ENCODE assay signal across 1 cellular context in the genomic region with DNA sequence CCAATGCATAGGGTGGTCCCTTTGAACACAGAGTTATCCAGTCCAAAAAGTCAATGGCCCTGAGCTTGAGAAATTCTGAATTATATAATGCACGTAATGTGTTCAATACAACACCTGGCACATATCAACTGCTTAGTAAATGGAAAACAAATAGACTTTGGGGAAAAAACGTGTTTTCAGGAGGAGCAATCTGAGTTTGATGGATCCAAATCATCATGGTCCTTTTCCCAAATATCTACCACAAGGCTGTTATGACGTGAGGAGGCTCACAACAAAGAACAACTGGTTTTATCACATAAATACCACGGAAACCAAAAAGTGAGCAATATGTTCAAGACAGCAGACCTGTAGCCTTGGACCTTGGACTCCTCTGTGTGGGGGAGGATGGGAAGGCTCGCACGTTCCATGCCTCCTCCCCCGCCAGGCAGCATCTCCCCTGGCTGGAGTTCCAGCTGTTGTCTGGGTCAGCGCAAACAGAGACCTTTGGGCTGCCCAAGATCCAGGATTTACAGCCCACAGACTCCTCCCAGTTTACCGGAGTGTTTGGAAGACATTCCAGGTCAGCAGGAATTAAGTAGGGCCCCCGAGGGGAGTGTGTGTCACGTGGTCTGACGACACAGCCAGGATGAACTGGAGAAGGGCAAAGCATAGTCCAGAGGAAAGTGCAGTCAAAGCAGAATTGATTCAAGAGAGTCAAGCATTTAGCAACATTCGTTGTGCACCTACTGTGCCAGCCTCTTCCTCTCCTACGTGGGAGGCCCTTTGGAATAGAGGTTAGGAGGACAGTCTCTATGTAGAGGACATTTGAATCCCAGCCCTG.
TF ChIP-seq lines count a peak whose summit lies in the region.

No MANE protein-coding gene starts in this region.

TF ChIP-seq in K562, 482 proteins besides CTCF, POLR2A, EP300 and RAD21 (continued from another document and continues in another):
- TF ChIP-seq, protein P1, sequence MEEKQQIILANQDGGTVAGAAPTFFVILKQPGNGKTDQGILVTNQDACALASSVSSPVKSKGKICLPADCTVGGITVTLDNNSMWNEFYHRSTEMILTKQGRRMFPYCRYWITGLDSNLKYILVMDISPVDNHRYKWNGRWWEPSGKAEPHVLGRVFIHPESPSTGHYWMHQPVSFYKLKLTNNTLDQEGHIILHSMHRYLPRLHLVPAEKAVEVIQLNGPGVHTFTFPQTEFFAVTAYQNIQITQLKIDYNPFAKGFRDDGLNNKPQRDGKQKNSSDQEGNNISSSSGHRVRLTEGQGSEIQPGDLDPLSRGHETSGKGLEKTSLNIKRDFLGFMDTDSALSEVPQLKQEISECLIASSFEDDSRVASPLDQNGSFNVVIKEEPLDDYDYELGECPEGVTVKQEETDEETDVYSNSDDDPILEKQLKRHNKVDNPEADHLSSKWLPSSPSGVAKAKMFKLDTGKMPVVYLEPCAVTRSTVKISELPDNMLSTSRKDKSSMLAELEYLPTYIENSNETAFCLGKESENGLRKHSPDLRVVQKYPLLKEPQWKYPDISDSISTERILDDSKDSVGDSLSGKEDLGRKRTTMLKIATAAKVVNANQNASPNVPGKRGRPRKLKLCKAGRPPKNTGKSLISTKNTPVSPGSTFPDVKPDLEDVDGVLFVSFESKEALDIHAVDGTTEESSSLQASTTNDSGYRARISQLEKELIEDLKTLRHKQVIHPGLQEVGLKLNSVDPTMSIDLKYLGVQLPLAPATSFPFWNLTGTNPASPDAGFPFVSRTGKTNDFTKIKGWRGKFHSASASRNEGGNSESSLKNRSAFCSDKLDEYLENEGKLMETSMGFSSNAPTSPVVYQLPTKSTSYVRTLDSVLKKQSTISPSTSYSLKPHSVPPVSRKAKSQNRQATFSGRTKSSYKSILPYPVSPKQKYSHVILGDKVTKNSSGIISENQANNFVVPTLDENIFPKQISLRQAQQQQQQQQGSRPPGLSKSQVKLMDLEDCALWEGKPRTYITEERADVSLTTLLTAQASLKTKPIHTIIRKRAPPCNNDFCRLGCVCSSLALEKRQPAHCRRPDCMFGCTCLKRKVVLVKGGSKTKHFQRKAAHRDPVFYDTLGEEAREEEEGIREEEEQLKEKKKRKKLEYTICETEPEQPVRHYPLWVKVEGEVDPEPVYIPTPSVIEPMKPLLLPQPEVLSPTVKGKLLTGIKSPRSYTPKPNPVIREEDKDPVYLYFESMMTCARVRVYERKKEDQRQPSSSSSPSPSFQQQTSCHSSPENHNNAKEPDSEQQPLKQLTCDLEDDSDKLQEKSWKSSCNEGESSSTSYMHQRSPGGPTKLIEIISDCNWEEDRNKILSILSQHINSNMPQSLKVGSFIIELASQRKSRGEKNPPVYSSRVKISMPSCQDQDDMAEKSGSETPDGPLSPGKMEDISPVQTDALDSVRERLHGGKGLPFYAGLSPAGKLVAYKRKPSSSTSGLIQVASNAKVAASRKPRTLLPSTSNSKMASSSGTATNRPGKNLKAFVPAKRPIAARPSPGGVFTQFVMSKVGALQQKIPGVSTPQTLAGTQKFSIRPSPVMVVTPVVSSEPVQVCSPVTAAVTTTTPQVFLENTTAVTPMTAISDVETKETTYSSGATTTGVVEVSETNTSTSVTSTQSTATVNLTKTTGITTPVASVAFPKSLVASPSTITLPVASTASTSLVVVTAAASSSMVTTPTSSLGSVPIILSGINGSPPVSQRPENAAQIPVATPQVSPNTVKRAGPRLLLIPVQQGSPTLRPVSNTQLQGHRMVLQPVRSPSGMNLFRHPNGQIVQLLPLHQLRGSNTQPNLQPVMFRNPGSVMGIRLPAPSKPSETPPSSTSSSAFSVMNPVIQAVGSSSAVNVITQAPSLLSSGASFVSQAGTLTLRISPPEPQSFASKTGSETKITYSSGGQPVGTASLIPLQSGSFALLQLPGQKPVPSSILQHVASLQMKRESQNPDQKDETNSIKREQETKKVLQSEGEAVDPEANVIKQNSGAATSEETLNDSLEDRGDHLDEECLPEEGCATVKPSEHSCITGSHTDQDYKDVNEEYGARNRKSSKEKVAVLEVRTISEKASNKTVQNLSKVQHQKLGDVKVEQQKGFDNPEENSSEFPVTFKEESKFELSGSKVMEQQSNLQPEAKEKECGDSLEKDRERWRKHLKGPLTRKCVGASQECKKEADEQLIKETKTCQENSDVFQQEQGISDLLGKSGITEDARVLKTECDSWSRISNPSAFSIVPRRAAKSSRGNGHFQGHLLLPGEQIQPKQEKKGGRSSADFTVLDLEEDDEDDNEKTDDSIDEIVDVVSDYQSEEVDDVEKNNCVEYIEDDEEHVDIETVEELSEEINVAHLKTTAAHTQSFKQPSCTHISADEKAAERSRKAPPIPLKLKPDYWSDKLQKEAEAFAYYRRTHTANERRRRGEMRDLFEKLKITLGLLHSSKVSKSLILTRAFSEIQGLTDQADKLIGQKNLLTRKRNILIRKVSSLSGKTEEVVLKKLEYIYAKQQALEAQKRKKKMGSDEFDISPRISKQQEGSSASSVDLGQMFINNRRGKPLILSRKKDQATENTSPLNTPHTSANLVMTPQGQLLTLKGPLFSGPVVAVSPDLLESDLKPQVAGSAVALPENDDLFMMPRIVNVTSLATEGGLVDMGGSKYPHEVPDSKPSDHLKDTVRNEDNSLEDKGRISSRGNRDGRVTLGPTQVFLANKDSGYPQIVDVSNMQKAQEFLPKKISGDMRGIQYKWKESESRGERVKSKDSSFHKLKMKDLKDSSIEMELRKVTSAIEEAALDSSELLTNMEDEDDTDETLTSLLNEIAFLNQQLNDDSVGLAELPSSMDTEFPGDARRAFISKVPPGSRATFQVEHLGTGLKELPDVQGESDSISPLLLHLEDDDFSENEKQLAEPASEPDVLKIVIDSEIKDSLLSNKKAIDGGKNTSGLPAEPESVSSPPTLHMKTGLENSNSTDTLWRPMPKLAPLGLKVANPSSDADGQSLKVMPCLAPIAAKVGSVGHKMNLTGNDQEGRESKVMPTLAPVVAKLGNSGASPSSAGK (IDR thresholded peaks at IDR 0.05) = peak; percentile 43
- no peak for TF ChIP-seq SAP30 (IDR thresholded peaks at IDR 0.05; ENCODE audit: borderline replicate concordance, insufficient read depth, low read depth, low read length, poor library complexity, severe bottlenecking)
- TF ChIP-seq TGIF2 (CRISPR knock-in tag; IDR thresholded peaks at IDR 0.05) = no peak
- no peak for TF ChIP-seq SRSF7 (optimal IDR thresholded peaks at IDR 0.05; ENCODE audit: low read depth, low read length)
- TF ChIP-seq, protein P2, sequence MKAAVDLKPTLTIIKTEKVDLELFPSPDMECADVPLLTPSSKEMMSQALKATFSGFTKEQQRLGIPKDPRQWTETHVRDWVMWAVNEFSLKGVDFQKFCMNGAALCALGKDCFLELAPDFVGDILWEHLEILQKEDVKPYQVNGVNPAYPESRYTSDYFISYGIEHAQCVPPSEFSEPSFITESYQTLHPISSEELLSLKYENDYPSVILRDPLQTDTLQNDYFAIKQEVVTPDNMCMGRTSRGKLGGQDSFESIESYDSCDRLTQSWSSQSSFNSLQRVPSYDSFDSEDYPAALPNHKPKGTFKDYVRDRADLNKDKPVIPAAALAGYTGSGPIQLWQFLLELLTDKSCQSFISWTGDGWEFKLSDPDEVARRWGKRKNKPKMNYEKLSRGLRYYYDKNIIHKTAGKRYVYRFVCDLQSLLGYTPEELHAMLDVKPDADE (conservative IDR thresholded peaks at IDR 0.05; ENCODE audit: control insufficient read depth, low read depth, low read length) = no peak
- no peak for TF ChIP-seq ARID2 (IDR thresholded peaks at IDR 0.05)
- no peak for TF ChIP-seq HDAC1 (IDR thresholded peaks at IDR 0.05)
- no peak for TF ChIP-seq HDGF (IDR thresholded peaks at IDR 0.05)
- no peak for TF ChIP-seq NFXL1 (CRISPR knock-in tag; IDR thresholded peaks at IDR 0.05)
- TF ChIP-seq, protein P3, sequence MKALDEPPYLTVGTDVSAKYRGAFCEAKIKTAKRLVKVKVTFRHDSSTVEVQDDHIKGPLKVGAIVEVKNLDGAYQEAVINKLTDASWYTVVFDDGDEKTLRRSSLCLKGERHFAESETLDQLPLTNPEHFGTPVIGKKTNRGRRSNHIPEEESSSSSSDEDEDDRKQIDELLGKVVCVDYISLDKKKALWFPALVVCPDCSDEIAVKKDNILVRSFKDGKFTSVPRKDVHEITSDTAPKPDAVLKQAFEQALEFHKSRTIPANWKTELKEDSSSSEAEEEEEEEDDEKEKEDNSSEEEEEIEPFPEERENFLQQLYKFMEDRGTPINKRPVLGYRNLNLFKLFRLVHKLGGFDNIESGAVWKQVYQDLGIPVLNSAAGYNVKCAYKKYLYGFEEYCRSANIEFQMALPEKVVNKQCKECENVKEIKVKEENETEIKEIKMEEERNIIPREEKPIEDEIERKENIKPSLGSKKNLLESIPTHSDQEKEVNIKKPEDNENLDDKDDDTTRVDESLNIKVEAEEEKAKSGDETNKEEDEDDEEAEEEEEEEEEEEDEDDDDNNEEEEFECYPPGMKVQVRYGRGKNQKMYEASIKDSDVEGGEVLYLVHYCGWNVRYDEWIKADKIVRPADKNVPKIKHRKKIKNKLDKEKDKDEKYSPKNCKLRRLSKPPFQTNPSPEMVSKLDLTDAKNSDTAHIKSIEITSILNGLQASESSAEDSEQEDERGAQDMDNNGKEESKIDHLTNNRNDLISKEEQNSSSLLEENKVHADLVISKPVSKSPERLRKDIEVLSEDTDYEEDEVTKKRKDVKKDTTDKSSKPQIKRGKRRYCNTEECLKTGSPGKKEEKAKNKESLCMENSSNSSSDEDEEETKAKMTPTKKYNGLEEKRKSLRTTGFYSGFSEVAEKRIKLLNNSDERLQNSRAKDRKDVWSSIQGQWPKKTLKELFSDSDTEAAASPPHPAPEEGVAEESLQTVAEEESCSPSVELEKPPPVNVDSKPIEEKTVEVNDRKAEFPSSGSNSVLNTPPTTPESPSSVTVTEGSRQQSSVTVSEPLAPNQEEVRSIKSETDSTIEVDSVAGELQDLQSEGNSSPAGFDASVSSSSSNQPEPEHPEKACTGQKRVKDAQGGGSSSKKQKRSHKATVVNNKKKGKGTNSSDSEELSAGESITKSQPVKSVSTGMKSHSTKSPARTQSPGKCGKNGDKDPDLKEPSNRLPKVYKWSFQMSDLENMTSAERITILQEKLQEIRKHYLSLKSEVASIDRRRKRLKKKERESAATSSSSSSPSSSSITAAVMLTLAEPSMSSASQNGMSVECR (CRISPR knock-in tag; IDR thresholded peaks at IDR 0.05) = no peak
- no peak for TF ChIP-seq ZC3H8 (IDR thresholded peaks at IDR 0.05)
- TF ChIP-seq, protein P4, sequence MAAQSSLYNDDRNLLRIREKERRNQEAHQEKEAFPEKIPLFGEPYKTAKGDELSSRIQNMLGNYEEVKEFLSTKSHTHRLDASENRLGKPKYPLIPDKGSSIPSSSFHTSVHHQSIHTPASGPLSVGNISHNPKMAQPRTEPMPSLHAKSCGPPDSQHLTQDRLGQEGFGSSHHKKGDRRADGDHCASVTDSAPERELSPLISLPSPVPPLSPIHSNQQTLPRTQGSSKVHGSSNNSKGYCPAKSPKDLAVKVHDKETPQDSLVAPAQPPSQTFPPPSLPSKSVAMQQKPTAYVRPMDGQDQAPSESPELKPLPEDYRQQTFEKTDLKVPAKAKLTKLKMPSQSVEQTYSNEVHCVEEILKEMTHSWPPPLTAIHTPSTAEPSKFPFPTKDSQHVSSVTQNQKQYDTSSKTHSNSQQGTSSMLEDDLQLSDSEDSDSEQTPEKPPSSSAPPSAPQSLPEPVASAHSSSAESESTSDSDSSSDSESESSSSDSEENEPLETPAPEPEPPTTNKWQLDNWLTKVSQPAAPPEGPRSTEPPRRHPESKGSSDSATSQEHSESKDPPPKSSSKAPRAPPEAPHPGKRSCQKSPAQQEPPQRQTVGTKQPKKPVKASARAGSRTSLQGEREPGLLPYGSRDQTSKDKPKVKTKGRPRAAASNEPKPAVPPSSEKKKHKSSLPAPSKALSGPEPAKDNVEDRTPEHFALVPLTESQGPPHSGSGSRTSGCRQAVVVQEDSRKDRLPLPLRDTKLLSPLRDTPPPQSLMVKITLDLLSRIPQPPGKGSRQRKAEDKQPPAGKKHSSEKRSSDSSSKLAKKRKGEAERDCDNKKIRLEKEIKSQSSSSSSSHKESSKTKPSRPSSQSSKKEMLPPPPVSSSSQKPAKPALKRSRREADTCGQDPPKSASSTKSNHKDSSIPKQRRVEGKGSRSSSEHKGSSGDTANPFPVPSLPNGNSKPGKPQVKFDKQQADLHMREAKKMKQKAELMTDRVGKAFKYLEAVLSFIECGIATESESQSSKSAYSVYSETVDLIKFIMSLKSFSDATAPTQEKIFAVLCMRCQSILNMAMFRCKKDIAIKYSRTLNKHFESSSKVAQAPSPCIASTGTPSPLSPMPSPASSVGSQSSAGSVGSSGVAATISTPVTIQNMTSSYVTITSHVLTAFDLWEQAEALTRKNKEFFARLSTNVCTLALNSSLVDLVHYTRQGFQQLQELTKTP (IDR thresholded peaks at IDR 0.05; ENCODE audit: low read depth in 1 of 2, partially characterized antibody in 2 of 2) = no peak
- TF ChIP-seq NCOR1 (IDR thresholded peaks at IDR 0.05) = no peak; the same call in 1 of the 2 replicates
- peak; percentile 33; the same call in 1 of the 2 replicates for TF ChIP-seq KLF16 (IDR thresholded peaks at IDR 0.05)
- TF ChIP-seq, protein P5, sequence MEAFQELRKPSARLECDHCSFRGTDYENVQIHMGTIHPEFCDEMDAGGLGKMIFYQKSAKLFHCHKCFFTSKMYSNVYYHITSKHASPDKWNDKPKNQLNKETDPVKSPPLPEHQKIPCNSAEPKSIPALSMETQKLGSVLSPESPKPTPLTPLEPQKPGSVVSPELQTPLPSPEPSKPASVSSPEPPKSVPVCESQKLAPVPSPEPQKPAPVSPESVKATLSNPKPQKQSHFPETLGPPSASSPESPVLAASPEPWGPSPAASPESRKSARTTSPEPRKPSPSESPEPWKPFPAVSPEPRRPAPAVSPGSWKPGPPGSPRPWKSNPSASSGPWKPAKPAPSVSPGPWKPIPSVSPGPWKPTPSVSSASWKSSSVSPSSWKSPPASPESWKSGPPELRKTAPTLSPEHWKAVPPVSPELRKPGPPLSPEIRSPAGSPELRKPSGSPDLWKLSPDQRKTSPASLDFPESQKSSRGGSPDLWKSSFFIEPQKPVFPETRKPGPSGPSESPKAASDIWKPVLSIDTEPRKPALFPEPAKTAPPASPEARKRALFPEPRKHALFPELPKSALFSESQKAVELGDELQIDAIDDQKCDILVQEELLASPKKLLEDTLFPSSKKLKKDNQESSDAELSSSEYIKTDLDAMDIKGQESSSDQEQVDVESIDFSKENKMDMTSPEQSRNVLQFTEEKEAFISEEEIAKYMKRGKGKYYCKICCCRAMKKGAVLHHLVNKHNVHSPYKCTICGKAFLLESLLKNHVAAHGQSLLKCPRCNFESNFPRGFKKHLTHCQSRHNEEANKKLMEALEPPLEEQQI (IDR thresholded peaks at IDR 0.05) = no peak
- TF ChIP-seq, protein P6, sequence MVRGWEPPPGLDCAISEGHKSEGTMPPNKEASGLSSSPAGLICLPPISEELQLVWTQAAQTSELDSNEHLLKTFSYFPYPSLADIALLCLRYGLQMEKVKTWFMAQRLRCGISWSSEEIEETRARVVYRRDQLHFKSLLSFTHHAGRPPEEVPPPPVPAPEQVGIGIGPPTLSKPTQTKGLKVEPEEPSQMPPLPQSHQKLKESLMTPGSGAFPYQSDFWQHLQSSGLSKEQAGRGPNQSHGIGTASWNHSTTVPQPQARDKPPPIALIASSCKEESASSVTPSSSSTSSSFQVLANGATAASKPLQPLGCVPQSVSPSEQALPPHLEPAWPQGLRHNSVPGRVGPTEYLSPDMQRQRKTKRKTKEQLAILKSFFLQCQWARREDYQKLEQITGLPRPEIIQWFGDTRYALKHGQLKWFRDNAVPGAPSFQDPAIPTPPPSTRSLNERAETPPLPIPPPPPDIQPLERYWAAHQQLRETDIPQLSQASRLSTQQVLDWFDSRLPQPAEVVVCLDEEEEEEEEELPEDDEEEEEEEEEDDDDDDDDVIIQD (CRISPR knock-in tag; IDR thresholded peaks at IDR 0.05) = no peak
- TF ChIP-seq BMI1 (IDR thresholded peaks at IDR 0.05; ENCODE audit: low read length) = no peak
- TF ChIP-seq TBP (optimal IDR thresholded peaks at IDR 0.05; ENCODE audit: low read depth, low read length) = no peak
- TF ChIP-seq ZNF431 (CRISPR knock-in tag; IDR thresholded peaks at IDR 0.05) = no peak
- TF ChIP-seq SNRNP70 (optimal IDR thresholded peaks at IDR 0.05; ENCODE audit: low read depth, low read length) = no peak
- no peak for TF ChIP-seq SREBF1 (IDR thresholded peaks at IDR 0.05; ENCODE audit: borderline replicate concordance, low read depth, low read length)
- no peak for TF ChIP-seq POLR2AphosphoS2 (IDR thresholded peaks at IDR 0.05; ENCODE audit: low read length)
- no peak for TF ChIP-seq PTTG1 (tag; IDR thresholded peaks at IDR 0.05; ENCODE audit: low read depth)
- TF ChIP-seq BCL6 (CRISPR knock-in tag; IDR thresholded peaks at IDR 0.05) = no peak
